ENCODE assay signal across 8 cellular contexts in the genomic region with DNA sequence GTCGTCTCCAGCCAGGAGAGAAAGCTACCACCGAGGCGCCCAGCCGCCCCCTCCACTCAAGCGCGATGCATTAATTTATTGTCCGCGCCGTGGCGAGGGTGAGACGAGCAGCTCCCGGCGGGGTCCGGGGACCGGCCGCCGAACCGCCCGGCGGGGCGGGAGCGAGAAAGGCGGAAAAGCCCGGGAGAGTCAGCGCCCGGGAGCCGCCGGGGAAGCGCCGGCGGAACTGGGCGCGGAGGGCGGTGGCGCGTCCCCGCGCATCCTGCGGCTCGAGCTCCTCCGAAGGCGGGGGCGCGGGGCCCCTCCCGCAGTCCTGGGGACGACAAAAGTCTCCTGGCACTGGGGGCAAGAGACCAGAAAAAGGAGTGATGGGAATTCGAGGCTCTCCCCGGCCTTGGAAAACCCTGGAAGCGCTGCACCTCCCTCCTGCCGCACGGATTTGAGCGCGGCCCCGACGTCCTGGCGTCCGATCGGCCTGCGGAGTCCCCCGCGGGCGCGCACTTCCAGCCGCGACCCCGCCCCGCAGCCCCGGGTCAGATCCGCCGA. TPM values are rescaled to one million over a fixed set of nuclear protein-coding genes. Genes with fewer than 3 reads are reported as not detected.
DNase-seq lines count a peak whose midpoint lies in the region; ATAC-seq, FAIRE-seq and TF ChIP-seq lines count a peak whose summit lies in the region.

EPB41L4A (minus strand) TSS at position 228 of the 546 bp plus-strand sequence. CDS start 238 bp downstream, outside the sequence.

- SMC1A ChIA-PET in GM12878 (lab: Charles Lee; ENCODE audit: uncharacterized antibody, unreplicated experiment): interaction anchor here (1.5 to 3.4 kb wide), 3 partner anchors 110 to 244 kb away, joined by 4 to 30 read pairs (median 13); no protein-coding TSS in a partner anchor

- TF ChIP-seq RAD21 in GM12878 (IDR thresholded peaks at IDR 0.05; ENCODE audit: insufficient read depth, low read depth, low read length): no peak

- H3K27me3 ChIP-seq in GM12878 (replicated peaks in 1 of 2; ENCODE audit: control insufficient read depth in 2 of 2, insufficient read depth in 2 of 2, low read length in 1 of 2): peaks cover 0 to 10% of the 10 kb centered on the region in 2 experiments

- H4K20me1 ChIP-seq in GM12878 (ENCODE audit: control insufficient read depth, insufficient read depth): no peaks in the 10 kb centered on the region

- TF ChIP-seq POLR2A in GM12878 (IDR thresholded peaks at IDR 0.05; ENCODE audit: low read depth, low read length): no peak

- POLR2A ChIA-PET in GM12878 (lab: Charles Lee): no interaction called here

- peak within 1 kb of the TSS; percentile 3 for H3K4me3 ChIP-seq in Jurkat, Clone E6-1 (ENCODE audit: low read length)
- peak within 1 kb of the TSS; percentile 62 for H3K4me3 ChIP-seq in GM12878
- peak within 1 kb of the TSS; percentile 85 for H3K4me3 ChIP-seq in iPS-11a (ENCODE audit: low read depth, low read length)

- no peak for FAIRE-seq in GM12878 (lab: Jason Lieb, UNC)

- H3K27ac ChIP-seq in GM12878 (ENCODE audit: control insufficient read depth, insufficient read depth): no peak within 1 kb of the TSS

- RAD21 ChIA-PET in GM12878 (lab: Charles Lee; ENCODE audit: unreplicated experiment): interaction anchor here (1.2 to 3.3 kb wide), 4 partner anchors 8 to 244 kb away, joined by 3 to 42 read pairs (median 6); no protein-coding TSS in a partner anchor

- H3K9ac ChIP-seq in GM12878 (ENCODE audit: control insufficient read depth, insufficient read depth, low read length): no peak within 1 kb of the TSS

- peak within 1 kb of the TSS; percentile 60 for H3K4me2 ChIP-seq in GM12878 (ENCODE audit: control insufficient read depth, insufficient read depth)

- CTCF ChIA-PET in GM12878 (lab: Yijun Ruan, JAX): interaction anchor here (0.9 to 6.8 kb wide), 5 partner anchors 14 to 244 kb away, joined by 3 to 78 read pairs (median 6); no protein-coding TSS in a partner anchor

- no peaks in the 10 kb centered on the region for H3K79me2 ChIP-seq in GM12878 (ENCODE audit: control insufficient read depth, insufficient read depth, low read length)

- peak within 1 kb of the TSS; percentile 92 for H2AFZ ChIP-seq in GM12878 (ENCODE audit: control insufficient read depth, low read depth, low read length)

- DNase-seq in NCI-H82 (lab: John Stamatoyannopoulos, UW) (peak; percentile 65), NCI-H82 treated with DMSO at 0.1 percent for 48 hours (lab: John Stamatoyannopoulos, UW; ENCODE audit: unreplicated experiment) (no peak), GM12878 (ENCODE audit: low read depth, low spot score) (no peak), sciatic nerve (ENCODE audit: low spot score) (peak; percentile 61), MV-4-11 (lab: John Stamatoyannopoulos, UW) (no peak)
- DNase-seq in Jurkat, Clone E6-1 (ENCODE audit: low read depth, low spot score): no peak

- no TSS peak for BruUV-seq in GM12878 (replicated peaks; lab: Mats Ljungman, UMichigan)

- no peaks in the 10 kb centered on the region for H3K36me3 ChIP-seq in GM12878 (ENCODE audit: control insufficient read depth in 2 of 2, insufficient read depth in 2 of 2, low read length in 1 of 2)

- intact Hi-C loops in GM12878 (cut with micrococcal nuclease; ENCODE audit: unreplicated experiment): no loop called here
- intact Hi-C loops in sciatic nerve (cut with DNase I): loop anchor here (10.0 kb wide), 1 partner anchor 204 kb away; no protein-coding TSS in a partner anchor

- in situ Hi-C loops in GM12878 (cut with MboI): no loop called here

- 2% methylated on average over 54 of the region's 70 CpGs for WGBS in GM12878 (ENCODE audit: insufficient coverage, insufficient replicate concordance, low lambda C conversion rate, missing lambda C conversion rate)

- H3K9me3 ChIP-seq in GM12878 (replicated peaks; ENCODE audit: control insufficient read depth, insufficient read depth, low read length): no peaks in the 10 kb centered on the region

- TF ChIP-seq EP300 in GM12878 (IDR thresholded peaks at IDR 0.05; ENCODE audit: borderline replicate concordance in 1 of 2, control insufficient read depth in 1 of 2, low read depth in 2 of 2, low read length in 2 of 2): no peak

- no peak for TF ChIP-seq CTCF in GM12878 (IDR thresholded peaks at IDR 0.05 in 2 of 3, conservative IDR thresholded peaks at IDR 0.05 in 1 of 3; ENCODE audit: control insufficient read depth in 2 of 3, extremely low read depth in 1 of 3, insufficient read depth in 1 of 3, low read depth in 3 of 3, low read length in 3 of 3)

- H3K4me1 ChIP-seq in GM12878 (ENCODE audit: control insufficient read depth, insufficient read depth, low read length): no peaks in the 10 kb centered on the region

- ATAC-seq in GM12878 (no peak), sciatic nerve (peak; percentile 42), GM18519 (IDR thresholded peaks at IDR 0.05; ENCODE audit: low FRiP score, unreplicated experiment) (no peak)

TF ChIP-seq in GM12878, 131 proteins besides CTCF, POLR2A, EP300 and RAD21:
- 0 out of 2 replicates have a peak, but pooled peaks have one; percentile 6 for TF ChIP-seq DPF2 (IDR thresholded peaks at IDR 0.05)
- TF ChIP-seq USF2 (IDR thresholded peaks at IDR 0.05; ENCODE audit: borderline replicate concordance, low read depth, low read length): no peak

RNA-seq across cellular contexts. Expression of gene EPB41L4A, which starts in this region (rescaled TPM):
- polyA plus RNA-seq in Jurkat, Clone E6-1 (2012; ENCODE audit: insufficient read depth, insufficient read length): 0.57 TPM
- total RNA-seq in GM12878 (2013; cell fraction: nucleolus; rRNA removed): 0.61 and 0.73 TPM in 2 replicates
- total RNA-seq in GM12878 (2014; rRNA removed) (0.11 and 0.38 TPM in 2 replicates), GM12878 (2014; rRNA removed; fragmentation: Illumina TruSeq; extraction: Trizol) (0.37 and 0.67 TPM in 2 replicates), GM12878 (2021) (0.28 and 1.3 TPM in 2 replicates), sciatic nerve (29.4 TPM)
- 0.10 TPM for polyA plus RNA-seq in GM12878 (2011; ENCODE audit: low read depth)
- polyA plus RNA-seq in GM12878 (2011; rRNA removed) (0.46 and 1.0 TPM in 2 replicates), GM12878 (2014; fragmentation: Illumina TruSeq; extraction: Trizol) (0.29 and 0.73 TPM in 2 replicates), GM12878 (2014; fragmentation: Nextera tagmentation; extraction: Ambion mirVana) (under 1 TPM; 0.20 to 0.47 TPM), GM12878 (2014; rRNA removed) (0.10 and 1.7 TPM in 2 replicates), GM12878 (2016; fragmentation: Nextera tagmentation; extraction: Ambion mirVana) (under 1 TPM; 0.30 to 0.33 TPM)
- polyA plus RNA-seq in GM12878 (2011; cell fraction: cytosol; rRNA removed): 0.07 and 0.09 TPM in 2 replicates
- polyA plus RNA-seq in GM12878 (2011; cell fraction: nucleus; rRNA removed): 0.31 and 0.43 TPM in 2 replicates
- polyA plus RNA-seq in GM12878 (2012): 0.17 and 0.18 TPM in 2 replicates
- 0.88 and 1.7 TPM in 2 replicates for polyA minus RNA-seq in GM12878 (2011; rRNA and poly(A)+ RNA removed)
- polyA minus RNA-seq in GM12878 (2011; cell fraction: cytosol; rRNA and poly(A)+ RNA removed): 2.5 TPM in 1 of 2 replicates, not detected in the other
- polyA minus RNA-seq in GM12878 (2011; cell fraction: nucleus; rRNA and poly(A)+ RNA removed): 0.60 and 1.1 TPM in 2 replicates

Comparison
In these comparisons a context has a peak if more than half of its experiments do, and no peak if none do; other contexts are left out.
1. RNA of gene EPB41L4A (total RNA-seq): 29.4 TPM in sciatic nerve (single experiment); 0.11 to 1.3 TPM in GM12878; every median in the first group is over 10 times any median in the second.
2. DNase-seq: peak in NCI-H82 (single experiment) and sciatic nerve (single experiment); none in NCI-H82 treated with DMSO at 0.1 percent for 48 hours (single experiment), Jurkat, Clone E6-1 (single experiment), GM12878 (single experiment) and MV-4-11 (single experiment).
3. H3K4me3 ChIP-seq: peak in every context shown above with its lines; median percentile 85 in iPS-11a; 62 in GM12878; 3 in Jurkat, Clone E6-1.